14 cellular contexts compared by ENCODE assay signal in the genomic region with DNA sequence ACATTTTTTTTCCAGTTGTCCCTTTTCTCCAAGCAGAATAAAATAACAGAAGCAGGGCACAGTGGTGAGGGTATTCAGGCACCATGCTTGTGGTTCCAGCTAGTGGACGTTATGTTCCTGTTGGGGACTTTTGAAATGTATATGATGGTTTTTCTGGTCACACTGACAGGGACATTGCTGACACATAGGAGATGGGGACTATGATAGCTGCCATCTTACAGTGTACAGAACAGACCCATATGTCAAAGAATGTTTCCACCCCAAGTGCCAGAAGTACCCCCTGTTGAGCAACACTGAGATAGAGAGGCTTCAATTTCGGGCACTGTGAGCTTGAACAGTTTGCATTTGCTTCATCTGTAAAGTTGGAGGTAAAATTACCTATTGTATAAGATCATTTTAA. TPM values are rescaled to one million over a fixed set of nuclear protein-coding genes. Genes with fewer than 3 reads are reported as not detected.
A peak's percentile ranks its signal among the peaks of the same experiment; 100 is the strongest.
DNase-seq lines count a peak whose midpoint lies in the region; ATAC-seq, FAIRE-seq and TF ChIP-seq lines count a peak whose summit lies in the region.
"Had no signal": no experiment of that assay in that cellular context is flagged by ENCODE, and none has a peak within 500 bp of the region (broad histone marks: within the 10 kb centered on the region; RNA-seq: fewer than 3 reads in every experiment).

No MANE protein-coding gene starts in this region.

- no peaks in the 10 kb centered on the region for H3K9me3 Mint-ChIP-seq in T-helper 1 cell treated with Interleukin-12 subunit alpha and Interleukin-12 subunit beta and Interleukin-4 antibody, amounts not matched to agents 30 μg/mL and 1 μg/mL, for 36 hours
- H3K9me3 Mint-ChIP-seq in stimulated activated effector memory CD8-positive, alpha-beta T cell treated with anti-CD3 and anti-CD28 coated beads, Interleukin-12 subunit alpha, Interleukin-12 subunit beta, amount 100 ng/mL, for 72 hours = no peaks in the 10 kb centered on the region
- H3K9me3 Mint-ChIP-seq: CD8-positive, alpha-beta memory T cell; GM23338 had no signal

- H3K79me2 ChIP-seq in Loucy (ENCODE audit: insufficient read depth, low read length) (peaks cover 88% of the 10 kb centered on the region), SU-DHL-6 (ENCODE audit: insufficient read depth, low read length) (peaks cover 98% of the 10 kb centered on the region)

- peaks cover 36% of the 10 kb centered on the region for H3K4me1 Mint-ChIP-seq in T-helper 1 cell treated with Interleukin-12 subunit alpha and Interleukin-12 subunit beta and Interleukin-4 antibody, amounts not matched to agents 30 μg/mL and 1 μg/mL, for 36 hours (ENCODE audit: low read depth)
- peaks cover 23% of the 10 kb centered on the region for H3K4me1 Mint-ChIP-seq in stimulated activated effector memory CD8-positive, alpha-beta T cell treated with anti-CD3 and anti-CD28 coated beads, Interleukin-12 subunit alpha, Interleukin-12 subunit beta, amount 100 ng/mL, for 72 hours

- H3K4me3 ChIP-seq in Loucy (ENCODE audit: low read length, poor library complexity, severe bottlenecking) (no peak overlapping the region), SU-DHL-6 (ENCODE audit: insufficient read depth, low read length, poor library complexity, severe bottlenecking) (no peak overlapping the region)
- H3K4me3 ChIP-seq: GM23338 had no signal

- H3K9ac ChIP-seq in Loucy (ENCODE audit: low read depth, low read length, poor library complexity, severe bottlenecking) = peak overlapping the region; percentile 71
- no peak overlapping the region for H3K9ac ChIP-seq in SU-DHL-6 (ENCODE audit: low read length)

- H3K27me3 ChIP-seq in Loucy (ENCODE audit: insufficient read depth, low read length, poor library complexity, severe bottlenecking) = no peaks in the 10 kb centered on the region
- H3K27me3 ChIP-seq in SU-DHL-6 (ENCODE audit: low read length) = no peaks in the 10 kb centered on the region

- H2AFZ ChIP-seq in Loucy (ENCODE audit: low read length) = no peak overlapping the region
- no peak overlapping the region for H2AFZ ChIP-seq in SU-DHL-6 (ENCODE audit: low read depth, low read length, severe bottlenecking)
- H2AFZ ChIP-seq: GM23338 had no signal

- DNase-seq in T-helper 1 cell (no peak), frontal cortex (ENCODE audit: low spot score in 2 of 2) (no peak), DMS153 treated with DMSO at 0.1 percent for 48 hours (lab: John Stamatoyannopoulos, UW; ENCODE audit: unreplicated experiment) (no peak), nucleus accumbens (lab: John Stamatoyannopoulos, UW) (no peak)
- DNase-seq in stimulated activated effector memory CD8-positive, alpha-beta T cell treated with anti-CD3 and anti-CD28 coated beads, Interleukin-12 subunit alpha, Interleukin-12 subunit beta, amount 100 ng/mL, for 72 hours (ENCODE audit: low spot score in 2 of 2) = no peak
- DNase-seq: Caco-2; CD8-positive, alpha-beta memory T cell; DMS53; H7 had no signal

- no peaks in the 10 kb centered on the region for H3K27me3 Mint-ChIP-seq in T-helper 1 cell treated with Interleukin-12 subunit alpha and Interleukin-12 subunit beta and Interleukin-4 antibody, amounts not matched to agents 30 μg/mL and 1 μg/mL, for 36 hours (ENCODE audit: low read depth)
- H3K27me3 Mint-ChIP-seq: CD8-positive, alpha-beta memory T cell had no signal

- peaks cover 21% of the 10 kb centered on the region for H3K36me3 Mint-ChIP-seq in T-helper 1 cell treated with Interleukin-12 subunit alpha and Interleukin-12 subunit beta and Interleukin-4 antibody, amounts not matched to agents 30 μg/mL and 1 μg/mL, for 36 hours (ENCODE audit: low read depth)
- peaks cover 17% of the 10 kb centered on the region for H3K36me3 Mint-ChIP-seq in stimulated activated effector memory CD8-positive, alpha-beta T cell treated with anti-CD3 and anti-CD28 coated beads, Interleukin-12 subunit alpha, Interleukin-12 subunit beta, amount 100 ng/mL, for 72 hours

- peak; percentile 45 for ATAC-seq in stimulated activated effector memory CD8-positive, alpha-beta T cell treated with anti-CD3 and anti-CD28 coated beads, Interleukin-12 subunit alpha, Interleukin-12 subunit beta, amount 100 ng/mL, for 72 hours
- ATAC-seq: GM23338 had no signal

- H3K4me2 ChIP-seq in Loucy (ENCODE audit: low read depth, low read length, poor library complexity, severe bottlenecking) = peak overlapping the region; percentile 80
- H3K4me2 ChIP-seq in SU-DHL-6 (ENCODE audit: low read depth, low read length, poor library complexity, severe bottlenecking) = peak overlapping the region; percentile 51
- H3K4me2 ChIP-seq: GM23338 had no signal

- H4K20me1 ChIP-seq in Loucy (ENCODE audit: insufficient read depth, low read length, poor library complexity, severe bottlenecking) (no peaks in the 10 kb centered on the region), SU-DHL-6 (ENCODE audit: low read depth, low read length) (no peaks in the 10 kb centered on the region)

- peaks cover 80% of the 10 kb centered on the region for H3K4me1 ChIP-seq in Loucy (ENCODE audit: insufficient read depth, low read length, poor library complexity, severe bottlenecking)
- H3K4me1 ChIP-seq: Caco-2 had no signal

- no peak overlapping the region for H3K4me3 Mint-ChIP-seq in T-helper 1 cell treated with Interleukin-12 subunit alpha and Interleukin-12 subunit beta and Interleukin-4 antibody, amounts not matched to agents 30 μg/mL and 1 μg/mL, for 36 hours
- H3K4me3 Mint-ChIP-seq in stimulated activated effector memory CD8-positive, alpha-beta T cell treated with anti-CD3 and anti-CD28 coated beads, Interleukin-12 subunit alpha, Interleukin-12 subunit beta, amount 100 ng/mL, for 72 hours = no peak overlapping the region
- H3K4me3 Mint-ChIP-seq: GM23338 had no signal

- H3K36me3 ChIP-seq in Loucy (ENCODE audit: insufficient read depth, low read length) (no peaks in the 10 kb centered on the region), SU-DHL-6 (ENCODE audit: low read length) (peaks cover 5% of the 10 kb centered on the region; the same call in 1 of the 2 replicates)

- H3F3A ChIP-seq in Loucy (ENCODE audit: low read depth) (peaks cover 15% of the 10 kb centered on the region), SU-DHL-6 (ENCODE audit: insufficient read depth) (peaks cover 17% of the 10 kb centered on the region; the same call in 1 of the 2 replicates)

- H3K9me2 ChIP-seq in Loucy (replicated peaks; ENCODE audit: low read depth, low read length) = no peaks in the 10 kb centered on the region
- no peaks in the 10 kb centered on the region for H3K9me2 ChIP-seq in SU-DHL-6 (replicated peaks; ENCODE audit: insufficient read depth, low read length)

- FAIRE-seq in frontal cortex (lab: Jason Lieb, UNC) = no peak

- H3K9me3 ChIP-seq in Loucy (ENCODE audit: insufficient read depth, low read depth, low read length) (no peaks in the 10 kb centered on the region), SU-DHL-6 (ENCODE audit: insufficient read depth, low read length) (no peaks in the 10 kb centered on the region)
- H3K9me3 ChIP-seq: Caco-2 had no signal

- no peak overlapping the region for H3K27ac ChIP-seq in SU-DHL-6 (ENCODE audit: low read depth, low read length)
- H3K27ac ChIP-seq: 22Rv1 had no signal

- H3K27ac Mint-ChIP-seq in T-helper 1 cell treated with Interleukin-12 subunit alpha and Interleukin-12 subunit beta and Interleukin-4 antibody, amounts not matched to agents 30 μg/mL and 1 μg/mL, for 36 hours = peak overlapping the region; percentile 6
- no peak overlapping the region for H3K27ac Mint-ChIP-seq in stimulated activated effector memory CD8-positive, alpha-beta T cell treated with anti-CD3 and anti-CD28 coated beads, Interleukin-12 subunit alpha, Interleukin-12 subunit beta, amount 100 ng/mL, for 72 hours
- H3K27ac Mint-ChIP-seq: GM23338 had no signal

- TF ChIP-seq CTCF in Loucy (conservative IDR thresholded peaks at IDR 0.05; ENCODE audit: low read length) (no peak), SU-DHL-6 (IDR thresholded peaks at IDR 0.05; ENCODE audit: insufficient read depth, low read length, poor library complexity, severe bottlenecking) (no peak)

RNA-seq across cellular contexts. Expression of a gene that starts 38.6 kb away (rescaled TPM):
- 1.2 TPM for total RNA-seq in frontal cortex
